ENCODE assay signal across 8 cellular contexts in the genomic region with DNA sequence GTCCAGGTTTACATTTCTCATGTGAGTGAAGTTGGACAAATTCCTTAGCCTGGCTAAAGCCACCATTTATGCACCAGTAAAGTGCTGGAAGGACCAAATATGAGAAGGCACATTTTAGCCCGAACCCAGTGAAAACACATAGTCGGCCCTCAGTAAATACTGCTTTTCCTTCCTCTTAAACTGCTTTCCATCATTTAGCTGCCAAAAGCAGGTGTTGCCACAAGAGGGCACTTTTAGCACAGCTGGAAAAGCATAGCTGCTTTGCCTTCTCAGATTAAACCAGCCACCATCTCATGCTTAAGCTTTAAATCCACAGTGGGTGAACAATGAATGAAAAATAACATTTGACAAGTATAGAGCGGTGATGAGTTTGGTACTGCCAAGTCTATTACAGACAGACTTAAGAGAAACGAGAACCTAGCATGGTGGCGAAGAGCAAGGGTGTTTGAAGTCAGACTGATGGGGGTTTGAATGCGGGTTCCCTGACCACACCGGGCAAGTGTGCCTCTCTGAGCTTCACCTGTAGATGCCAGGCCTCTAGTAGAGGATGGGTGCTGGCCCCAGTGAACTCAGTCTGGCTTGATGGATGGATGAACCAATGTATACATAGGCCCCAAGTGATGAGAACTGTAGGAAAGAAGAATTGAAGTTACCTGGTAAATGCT. TPM values are rescaled to one million over a fixed set of nuclear protein-coding genes. Genes with fewer than 3 reads are reported as not detected.
DNase-seq lines count a peak whose midpoint lies in the region; ATAC-seq and TF ChIP-seq lines count a peak whose summit lies in the region.

No MANE protein-coding gene starts in this region.

- H3K4me1 Mint-ChIP-seq in activated T-helper 2 cell treated with anti-CD3 and anti-CD28 coated beads, Interferon-gamma antibody, Interleukin-2, Interleukin-4, amounts not matched to agents 10 μg/mL and 5 μg/mL and 100 μg/mL, durations not matched to agents 14 hours and 24 hours and 36 hours (ENCODE audit: low read depth), result peaks cover 15% of the 10 kb centered on the region

- ATAC-seq in GM21381 (IDR thresholded peaks at IDR 0.05; ENCODE audit: unreplicated experiment), result no peak

- H3K27ac ChIP-seq in KMS-11, result no peak overlapping the region

- H3K27me3 ChIP-seq in KMS-11 (ENCODE audit: insufficient read depth, low read depth), result no peaks in the 10 kb centered on the region

- no peaks in the 10 kb centered on the region for H3K27me3 Mint-ChIP-seq in activated T-helper 2 cell treated with anti-CD3 and anti-CD28 coated beads, Interferon-gamma antibody, Interleukin-2, Interleukin-4, amounts not matched to agents 10 μg/mL and 5 μg/mL and 100 μg/mL, durations not matched to agents 14 hours and 24 hours and 36 hours (ENCODE audit: low read depth)

- H3K9ac ChIP-seq in KMS-11, result no peak overlapping the region

- no peaks in the 10 kb centered on the region for H3K9me3 Mint-ChIP-seq in activated T-helper 2 cell treated with anti-CD3 and anti-CD28 coated beads, Interferon-gamma antibody, Interleukin-2, Interleukin-4, amounts not matched to agents 10 μg/mL and 5 μg/mL and 100 μg/mL, durations not matched to agents 14 hours and 24 hours and 36 hours

- H3K79me2 ChIP-seq in KMS-11 (ENCODE audit: insufficient read depth, low read depth), result no peaks in the 10 kb centered on the region

- DNase-seq in COLO668 (lab: John Stamatoyannopoulos, UW; ENCODE audit: unreplicated experiment) (peak; percentile 85), GM20000 (ENCODE audit: low spot score) (peak; percentile 54), RPMI8226 (peak; percentile 70), foreskin melanocyte (peak; percentile 57), posterior cingulate gyrus (peak in 8 of 10 donors; percentile 22 to 90 (median 66))
- peak; percentile 49 for DNase-seq in activated T-helper 2 cell treated with anti-CD3 and anti-CD28 coated beads, Interferon-gamma antibody, Interleukin-2, Interleukin-4, amounts not matched to agents 10 μg/mL and 5 μg/mL and 100 μg/mL, durations not matched to agents 14 hours and 24 hours and 36 hours (ENCODE audit: low spot score)

- no peaks in the 10 kb centered on the region for H3K36me3 ChIP-seq in KMS-11 (ENCODE audit: insufficient read depth)

- peaks cover 14% of the 10 kb centered on the region for H3K36me3 Mint-ChIP-seq in activated T-helper 2 cell treated with anti-CD3 and anti-CD28 coated beads, Interferon-gamma antibody, Interleukin-2, Interleukin-4, amounts not matched to agents 10 μg/mL and 5 μg/mL and 100 μg/mL, durations not matched to agents 14 hours and 24 hours and 36 hours (ENCODE audit: low read depth)

- no peak overlapping the region for H2AFZ ChIP-seq in KMS-11 (ENCODE audit: low read depth)

- H3K27ac Mint-ChIP-seq in activated T-helper 2 cell treated with anti-CD3 and anti-CD28 coated beads, Interferon-gamma antibody, Interleukin-2, Interleukin-4, amounts not matched to agents 10 μg/mL and 5 μg/mL and 100 μg/mL, durations not matched to agents 14 hours and 24 hours and 36 hours, result no peak overlapping the region

- no peak overlapping the region for H3K4me3 Mint-ChIP-seq in activated T-helper 2 cell treated with anti-CD3 and anti-CD28 coated beads, Interferon-gamma antibody, Interleukin-2, Interleukin-4, amounts not matched to agents 10 μg/mL and 5 μg/mL and 100 μg/mL, durations not matched to agents 14 hours and 24 hours and 36 hours (ENCODE audit: low read depth)

- H3K4me2 ChIP-seq in KMS-11, result no peak overlapping the region

- intact Hi-C loops in activated T-helper 2 cell treated with anti-CD3 and anti-CD28 coated beads, Interferon-gamma antibody, Interleukin-2, Interleukin-4, amounts not matched to agents 10 μg/mL and 5 μg/mL and 100 μg/mL, durations not matched to agents 14 hours and 24 hours and 36 hours (cut with micrococcal nuclease), result loop anchor here (1.0 to 5.0 kb wide), 5 partner anchors 56 to 504 kb away; partner anchors contain the start of gene SLC35D1
- intact Hi-C loops in posterior cingulate gyrus (cut with DNase I), result loop anchor here (1.0 kb wide), 1 partner anchor 153 kb away; no protein-coding TSS in a partner anchor

- TF ChIP-seq CTCF in GM20000 (IDR thresholded peaks at IDR 0.05; ENCODE audit: extremely low read depth, missing control alignments) (peak; percentile 81), KMS-11 (conservative IDR thresholded peaks at IDR 0.05; ENCODE audit: low read depth, low read length) (peak; percentile 71)

- no peak overlapping the region for H3K4me3 ChIP-seq in KMS-11 (IDR thresholded peaks at IDR 0.05; ENCODE audit: insufficient read depth, low read depth, low read length)

- H4K20me1 ChIP-seq in KMS-11 (ENCODE audit: insufficient read depth), result no peaks in the 10 kb centered on the region

- peaks cover 22% of the 10 kb centered on the region for H3K4me1 ChIP-seq in KMS-11 (ENCODE audit: low read depth, poor library complexity, severe bottlenecking)

RNA-seq across cellular contexts. Expression of gene SLC35D1, which starts 57.8 kb away (rescaled TPM):
- 14.5 and 14.8 TPM in 2 replicates for total RNA-seq in activated T-helper 2 cell treated with anti-CD3 and anti-CD28 coated beads, Interferon-gamma antibody, Interleukin-2, Interleukin-4, amounts not matched to agents 10 μg/mL and 5 μg/mL and 100 μg/mL, durations not matched to agents 14 hours and 24 hours and 36 hours
